Comparison of ENCODE assay signal across 26 cellular contexts in the genomic region with DNA sequence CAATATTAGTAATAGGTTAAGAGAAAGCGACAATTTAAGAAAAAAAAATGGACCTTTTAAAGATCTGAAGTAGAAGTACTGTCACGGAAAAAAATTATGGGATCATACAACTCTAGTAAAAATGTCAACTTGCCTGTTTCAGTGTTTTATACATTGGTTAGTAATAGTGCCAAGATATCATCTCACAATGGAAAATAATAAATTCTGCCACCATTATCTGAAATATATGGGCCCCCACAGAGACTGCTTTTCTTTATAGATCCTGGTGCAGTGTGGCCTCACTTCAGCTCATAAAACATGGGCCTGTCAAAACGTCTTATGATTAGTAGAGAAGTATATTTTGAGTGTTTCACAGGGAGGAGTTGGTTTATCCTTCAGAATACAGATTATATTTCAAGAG.
"Had no signal": no experiment of that assay in that cellular context is flagged by ENCODE, and none has a peak within 500 bp of the region (broad histone marks: within the 10 kb centered on the region; RNA-seq: fewer than 3 reads in every experiment).

No MANE protein-coding gene starts in this region.

- H3K36me3 ChIP-seq: colonic mucosa, esophagus muscularis mucosa, esophagus squamous epithelium, gastrocnemius medialis, gastroesophageal sphincter, heart left ventricle, heart right ventricle had no signal

- H3K27ac ChIP-seq: colonic mucosa, coronary artery, dorsolateral prefrontal cortex, epithelial cell of prostate, esophagus muscularis mucosa, esophagus squamous epithelium, foreskin keratinocyte, gastrocnemius medialis, gastroesophageal sphincter, heart left ventricle, heart right ventricle had no signal

- H3K27me3 ChIP-seq: colonic mucosa, dorsolateral prefrontal cortex, esophagus muscularis mucosa, esophagus squamous epithelium, foreskin keratinocyte, gastrocnemius medialis, gastroesophageal sphincter, heart left ventricle, heart right ventricle had no signal

- H3K9me3 ChIP-seq: colonic mucosa, esophagus squamous epithelium, gastrocnemius medialis, gastroesophageal sphincter had no signal

- DNase-seq: colonic mucosa; cortex of kidney; dermis blood vessel endothelial cell; dorsolateral prefrontal cortex; effector CD4-positive, alpha-beta T cell; effector CD8-positive, alpha-beta T cell; effector memory CD4-positive, alpha-beta T cell; effector memory CD8-positive, alpha-beta T cell; endodermal cell; erythroblast; esophagus squamous epithelium; foreskin fibroblast; foreskin keratinocyte; foreskin melanocyte; gastrocnemius medialis; glutamatergic neuron; head of caudate nucleus; heart left ventricle; heart right ventricle had no signal

- FAIRE-seq: colon, endometrium, frontal cortex had no signal

- H3K4me3 ChIP-seq: colonic mucosa, coronary artery, dorsolateral prefrontal cortex, esophagus muscularis mucosa, esophagus squamous epithelium, gastrocnemius medialis, gastroesophageal sphincter, heart left ventricle, heart right ventricle had no signal
